In genomic region chr9:36023260-36024048, GRCh38 we compare ENCODE assay signal across 8 cellular contexts. TPM values are rescaled to one million over a fixed set of nuclear protein-coding genes. Genes with fewer than 3 reads are reported as not detected.
DNase-seq lines count a peak whose midpoint lies in the region; ATAC-seq lines count a peak whose summit lies in the region.

No MANE protein-coding gene starts in this region.

- intact Hi-C loops in left colon (cut with DNase I, micrococcal nuclease): loop anchor here in 1 of 2 donors (5.0 kb wide), 1 partner anchor 66 kb away; the partner anchor contains the start of gene OR2S2

- DNase-seq in AG08395 (ENCODE audit: low spot score) (peak; percentile 59), NCI-H2171 treated with DMSO at 0.1 percent for 48 hours (lab: John Stamatoyannopoulos, UW) (peak; percentile 42), cerebellar cortex (ENCODE audit: low spot score) (peak; percentile 78), left colon (peak; percentile 59 to 78)
- peak; percentile 56 for DNase-seq in activated CD4-positive, CD25-positive, alpha-beta regulatory T cell treated with anti-CD3 and anti-CD28 coated beads, Interleukin-2, amount 50 U/mL, for 72 hours
- DNase-seq in stimulated activated CD4-positive, alpha-beta T cell treated with anti-CD3 and anti-CD28 coated beads, TNF-alpha, amount 100 ng/mL, for 1 hour (ENCODE audit: low read depth in 3 of 3, low spot score in 1 of 3): peak; percentile 29 to 43 (median 43)

- ATAC-seq in GM19395 (IDR thresholded peaks at IDR 0.05; ENCODE audit: unreplicated experiment) (peak; percentile 63), left colon (peak; percentile 91), GM21390 (IDR thresholded peaks at IDR 0.05; ENCODE audit: unreplicated experiment) (no peak)

RNA-seq across cellular contexts. Expression of gene RECK, which starts 13.3 kb away (rescaled TPM):
- total RNA-seq in left colon: 1 to 10 TPM; 2.9 to 4.7 TPM
